ENCODE assay signal across 12 cellular contexts in the genomic region with DNA sequence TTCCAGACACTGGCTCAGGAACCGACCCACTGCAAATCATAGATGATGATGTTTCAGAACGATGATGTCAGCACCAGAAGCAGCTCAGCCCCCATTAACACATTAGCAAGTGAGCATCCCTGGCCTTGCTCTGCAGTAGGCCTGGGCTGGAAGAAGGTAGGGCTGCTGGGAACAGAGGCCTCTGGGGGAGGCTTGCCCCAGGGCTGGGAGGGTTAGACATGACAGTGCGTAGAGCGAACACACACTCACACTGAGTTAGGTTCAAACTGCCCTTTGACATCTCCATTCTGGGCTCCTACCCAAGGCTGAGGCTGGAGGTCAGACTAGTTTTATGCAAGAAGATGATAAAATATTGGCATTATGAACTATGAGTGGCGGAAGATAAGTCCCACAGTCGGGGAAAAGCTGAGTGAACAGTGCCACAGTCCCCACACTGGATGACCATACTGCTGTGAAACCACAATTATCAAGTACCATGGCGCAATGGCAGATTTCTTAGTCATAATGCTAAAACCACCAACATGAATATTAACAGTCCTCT.
A peak's percentile ranks its signal among the peaks of the same experiment; 100 is the strongest.
DNase-seq lines count a peak whose midpoint lies in the region; ATAC-seq and TF ChIP-seq lines count a peak whose summit lies in the region.
"Had no signal": no experiment of that assay in that cellular context is flagged by ENCODE, and none has a peak within 500 bp of the region (broad histone marks: within the 10 kb centered on the region; RNA-seq: fewer than 3 reads in every experiment).

No MANE protein-coding gene starts in this region.

- H3K36me3 ChIP-seq in tibial artery = no peaks in the 10 kb centered on the region

- no peaks in the 10 kb centered on the region for H3K9me3 ChIP-seq in tibial artery

- DNase-seq in activated T-cell treated with anti-CD3 and anti-CD28 coated beads, Interleukin-2, amount 50 U/mL, for 24 hours = peak; percentile 17
- no peak for DNase-seq in activated T-cell treated with anti-CD3 and anti-CD28 coated beads, Interleukin-2, amount 50 U/mL, for 48 hours
- DNase-seq in amniotic epithelial cell (ENCODE audit: low read depth) (peak; percentile 90), islet precursor cell (peak; percentile 63), tibial artery (peak; percentile 23 to 65), NCI-H2196 treated with DMSO at 0.1 percent for 48 hours (lab: John Stamatoyannopoulos, UW; ENCODE audit: unreplicated experiment) (no peak), SHP77 (lab: John Stamatoyannopoulos, UW) (no peak)
- DNase-seq: ACHN, anterior cingulate cortex, NCI-H2081 treated with DMSO at 0.1 percent for 48 hours had no signal

- no peak overlapping the region for H3K27ac Mint-ChIP-seq in activated T-cell treated with anti-CD3 and anti-CD28 coated beads, Interleukin-2, amount 50 U/mL, for 24 hours

- H3K9me3 Mint-ChIP-seq in activated T-cell treated with anti-CD3 and anti-CD28 coated beads, Interleukin-2, amount 50 U/mL, for 24 hours = no peaks in the 10 kb centered on the region

- H3K4me3 Mint-ChIP-seq in activated T-cell treated with anti-CD3 and anti-CD28 coated beads, Interleukin-2, amount 50 U/mL, for 24 hours = no peak overlapping the region

- no peak for TF ChIP-seq CTCF in tibial artery (IDR thresholded peaks at IDR 0.05)

- H3K4me1 Mint-ChIP-seq in activated T-cell treated with anti-CD3 and anti-CD28 coated beads, Interleukin-2, amount 50 U/mL, for 24 hours (ENCODE audit: low read depth) = peaks cover 15% of the 10 kb centered on the region

- H3K36me3 Mint-ChIP-seq in activated T-cell treated with anti-CD3 and anti-CD28 coated beads, Interleukin-2, amount 50 U/mL, for 24 hours (ENCODE audit: low read depth) = no peaks in the 10 kb centered on the region

- ATAC-seq in GM21529 (IDR thresholded peaks at IDR 0.05; ENCODE audit: unreplicated experiment) = no peak
- ATAC-seq: K562 had no signal

- H3K4me1 ChIP-seq in tibial artery = no peaks in the 10 kb centered on the region

- no peak overlapping the region for H3K27ac ChIP-seq in tibial artery

- intact Hi-C loops in tibial artery (cut with DNase I; ENCODE audit: low total_unique reads) = no loop called here

- H3K27me3 ChIP-seq in tibial artery = peaks cover 0 to 15% of the 10 kb centered on the region in 2 donors

- H3K27me3 Mint-ChIP-seq in activated T-cell treated with anti-CD3 and anti-CD28 coated beads, Interleukin-2, amount 50 U/mL, for 24 hours = peaks cover 5% of the 10 kb centered on the region

- no peak overlapping the region for H3K4me3 ChIP-seq in tibial artery
- H3K4me3 ChIP-seq: K562 had no signal

Comparison
In these comparisons a context has a peak if more than half of its experiments do, and no peak if none do; other contexts are left out.
1. DNase-seq: peak in activated T-cell treated with anti-CD3 and anti-CD28 coated beads, Interleukin-2, amount 50 U/mL, for 24 hours (single experiment), amniotic epithelial cell (single experiment), islet precursor cell (single experiment) and tibial artery (2 of 2); none in activated T-cell treated with anti-CD3 and anti-CD28 coated beads, Interleukin-2, amount 50 U/mL, for 48 hours (0 of 2), NCI-H2196 treated with DMSO at 0.1 percent for 48 hours (single experiment) and SHP77 (0 of 2).